ENCODE assay signal across 8 cellular contexts in genomic region chr20:41619360-41620115, GRCh38. TPM values are rescaled to one million over a fixed set of nuclear protein-coding genes. Genes with fewer than 3 reads are reported as not detected.
DNase-seq lines count a peak whose midpoint lies in the region; ATAC-seq and TF ChIP-seq lines count a peak whose summit lies in the region.

No MANE protein-coding gene starts in this region.

- H3K36me3 Mint-ChIP-seq in activated T-cell treated with anti-CD3 and anti-CD28 coated beads, Interleukin-2, amount 50 U/mL, for 72 hours (ENCODE audit: insufficient read depth in 2 of 2) = peaks cover 0 to 4% of the 10 kb centered on the region in 2 donors
- H3K36me3 Mint-ChIP-seq in T-cell = no peaks in the 10 kb centered on the region
- H3K36me3 Mint-ChIP-seq in glutamatergic neuron (ENCODE audit: unreplicated experiment) = no peaks in the 10 kb centered on the region

- H3K27ac Mint-ChIP-seq in activated T-cell treated with anti-CD3 and anti-CD28 coated beads, Interleukin-2, amount 50 U/mL, for 72 hours = no peak overlapping the region
- H3K27ac Mint-ChIP-seq in T-cell = peak overlapping the region; percentile 69 to 85
- H3K27ac Mint-ChIP-seq in glutamatergic neuron (ENCODE audit: unreplicated experiment) = no peak overlapping the region

- no peak for DNase-seq in activated T-cell treated with anti-CD3 and anti-CD28 coated beads, Interleukin-2, amount 50 U/mL, for 72 hours
- DNase-seq in activated T-cell treated with anti-CD3 and anti-CD28 coated beads for 4 hours (no peak), T-cell (no peak), glutamatergic neuron (no peak), substantia nigra (lab: John Stamatoyannopoulos, UW) (peak in 4 of 49 donors; percentile 0 to 8 (median 2)), HEK293T (ENCODE audit: extremely low spot score) (no peak)
- no peak for DNase-seq in stimulated activated CD4-positive, alpha-beta T cell treated with anti-CD3 and anti-CD28 coated beads, Interleukin-4, amount 100 ng/mL, for 4 hours

- peak overlapping the region; percentile 66 for H3K27ac ChIP-seq in substantia nigra (ENCODE audit: low read depth, low read length, poor library complexity, severe bottlenecking)

- H3K9me3 Mint-ChIP-seq in activated T-cell treated with anti-CD3 and anti-CD28 coated beads, Interleukin-2, amount 50 U/mL, for 72 hours = no peaks in the 10 kb centered on the region
- H3K9me3 Mint-ChIP-seq in T-cell (no peaks in the 10 kb centered on the region), glutamatergic neuron (ENCODE audit: unreplicated experiment) (peaks cover 7% of the 10 kb centered on the region)

- no peaks in the 10 kb centered on the region for H3K27me3 Mint-ChIP-seq in activated T-cell treated with anti-CD3 and anti-CD28 coated beads, Interleukin-2, amount 50 U/mL, for 72 hours (ENCODE audit: low read depth)
- H3K27me3 Mint-ChIP-seq in T-cell (no peaks in the 10 kb centered on the region), glutamatergic neuron (ENCODE audit: unreplicated experiment) (no peaks in the 10 kb centered on the region)

- no peak for ATAC-seq in activated T-cell treated with anti-CD3 and anti-CD28 coated beads, Interleukin-2, amount 50 U/mL, for 72 hours (replicated peaks in 1 of 2)
- ATAC-seq in T-cell (replicated peaks in 1 of 4) (no peak), GM18505 (IDR thresholded peaks at IDR 0.05; ENCODE audit: unreplicated experiment) (no peak)

- TF ChIP-seq POLR2A in GM18505 (IDR thresholded peaks at IDR 0.05; ENCODE audit: borderline replicate concordance, extremely low read depth, insufficient read depth, insufficient read length) = no peak

- peak overlapping the region; percentile 77 to 88 for H3K4me3 Mint-ChIP-seq in activated T-cell treated with anti-CD3 and anti-CD28 coated beads, Interleukin-2, amount 50 U/mL, for 72 hours
- H3K4me3 Mint-ChIP-seq in T-cell (peak overlapping the region; percentile 75 to 92 (median 77)), glutamatergic neuron (ENCODE audit: unreplicated experiment) (peak overlapping the region; percentile 86)

- peaks cover 37% of the 10 kb centered on the region for H3K4me1 Mint-ChIP-seq in activated T-cell treated with anti-CD3 and anti-CD28 coated beads, Interleukin-2, amount 50 U/mL, for 72 hours (ENCODE audit: low read depth)
- H3K4me1 Mint-ChIP-seq in T-cell = peaks cover 38 to 41% (median 39%) of the 10 kb centered on the region in 3 donors
- peaks cover 16% of the 10 kb centered on the region for H3K4me1 Mint-ChIP-seq in glutamatergic neuron (ENCODE audit: low read depth, unreplicated experiment)

- POLR2A ChIA-PET in T-cell (lab: Charles Lee) = no interaction called here
- POLR2A ChIA-PET in HEK293T (lab: Yijun Ruan, JAX) = interaction anchor here (0.8 to 1.2 kb wide), 2 partner anchors 39 to 74 kb away, joined by 3 read pairs; no protein-coding TSS in a partner anchor

- TF ChIP-seq CTCF in glutamatergic neuron (IDR thresholded peaks at IDR 0.05; ENCODE audit: partially characterized antibody, unreplicated experiment) = no peak

- CTCF ChIA-PET in T-cell (lab: Charles Lee) (interaction anchor here in 1 of 2 donors (2.6 kb wide), 1 partner anchor 74 kb away, joined by 15 read pairs; no protein-coding TSS in a partner anchor), HEK293T (lab: Yijun Ruan, JAX) (no interaction called here)

TF ChIP-seq in HEK293T, 16 proteins besides CTCF, POLR2A, EP300 and RAD21:
- TF ChIP-seq TARDBP (IDR thresholded peaks at IDR 0.05) (no peak), L3MBTL2 (conservative IDR thresholded peaks at IDR 0.05) (no peak), ELF4 (IDR thresholded peaks at IDR 0.05) (no peak), ARNT (IDR thresholded peaks at IDR 0.05) (no peak), NFRKB (IDR thresholded peaks at IDR 0.05) (no peak)

RNA-seq across cellular contexts. Expression of gene CHD6, which starts 1.4 kb away (rescaled TPM):
- 10 to 100 TPM; 35.8 to 37.7 TPM for total RNA-seq in activated T-cell treated with anti-CD3 and anti-CD28 coated beads, Interleukin-2, amount 50 U/mL, for 72 hours
- total RNA-seq in T-cell = 100 to 1,000 TPM in 1 of 5 donors, 10 to 100 TPM in 4; 68.4 to 105 (median 74.9) TPM
- total RNA-seq in glutamatergic neuron (ENCODE audit: unreplicated experiment) = 85.6 TPM

Comparison
In these comparisons a context has a peak if more than half of its experiments do, and no peak if none do; other contexts are left out.
1. H3K27ac Mint-ChIP-seq: peak in T-cell (2 of 2); none in activated T-cell treated with anti-CD3 and anti-CD28 coated beads, Interleukin-2, amount 50 U/mL, for 72 hours (single experiment) and glutamatergic neuron (single experiment).
2. Peak in every context shown above with its lines, with median percentiles within 50 percentile points of each other: H3K4me3 Mint-ChIP-seq.